In the genomic region with DNA sequence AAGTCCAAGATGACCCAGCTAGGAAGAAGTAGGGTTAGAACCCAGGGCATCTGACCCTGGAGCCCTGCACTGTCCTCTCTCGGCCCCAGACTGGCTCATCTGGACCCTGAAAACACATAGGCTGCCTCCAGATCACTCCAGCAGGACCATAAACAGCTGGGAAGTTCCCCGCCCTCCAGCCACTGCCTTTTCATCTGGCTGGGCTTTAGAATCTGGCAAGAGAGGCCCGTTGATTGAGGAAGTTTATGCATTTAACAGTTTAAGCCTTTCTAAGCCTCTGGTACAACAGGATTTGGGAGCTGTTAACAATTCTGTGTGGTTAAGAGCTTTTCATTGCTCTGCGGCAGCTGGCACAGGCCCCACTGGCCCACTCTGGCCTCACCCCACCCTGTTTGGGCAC, we compare ENCODE assay signal across 21 cellular contexts.
DNase-seq lines count a peak whose midpoint lies in the region; ATAC-seq and TF ChIP-seq lines count a peak whose summit lies in the region.
"Had no signal": no experiment of that assay in that cellular context is flagged by ENCODE, and none has a peak within 500 bp of the region (broad histone marks: within the 10 kb centered on the region; RNA-seq: fewer than 3 reads in every experiment).

No MANE protein-coding gene starts in this region.

- H3K4me3 ChIP-seq in left ventricle myocardium inferior = no peak overlapping the region
- H3K4me3 ChIP-seq in ovary = no peak overlapping the region
- H3K4me3 ChIP-seq in esophagus muscularis mucosa = no peak overlapping the region
- H3K4me3 ChIP-seq: breast epithelium, upper lobe of right lung had no signal

- no peak overlapping the region for H3K27ac Mint-ChIP-seq in natural killer cell
- H3K27ac Mint-ChIP-seq: activated CD4-positive, alpha-beta T cell treated with anti-CD3 and anti-CD28 coated beads, Interleukin-2, amount 10 ng/mL, durations not matched to agents 7 days and 5 days had no signal

- no peak for TF ChIP-seq POLR2A in ovary (IDR thresholded peaks at IDR 0.05)
- no peak for TF ChIP-seq POLR2A in esophagus muscularis mucosa (IDR thresholded peaks at IDR 0.05; ENCODE audit: low read depth)

- no peaks in the 10 kb centered on the region for H3K4me1 Mint-ChIP-seq in natural killer cell
- H3K4me1 Mint-ChIP-seq: activated CD4-positive, alpha-beta T cell treated with anti-CD3 and anti-CD28 coated beads, Interleukin-2, amount 10 ng/mL, durations not matched to agents 7 days and 5 days had no signal

- DNase-seq in AG20443 (ENCODE audit: low spot score) = peak; percentile 63
- peak; percentile 38 for DNase-seq in left ventricle myocardium inferior
- peak in 1 of 5 donors; percentile 54 for DNase-seq in ovary
- DNase-seq in natural killer cell = no peak
- no peak for DNase-seq in NCI-H146 treated with DMSO at 0.1 percent for 48 hours (lab: John Stamatoyannopoulos, UW; ENCODE audit: unreplicated experiment)
- no peak for DNase-seq in amniotic stem cell (lab: John Stamatoyannopoulos, UW)
- no peak for DNase-seq in esophagus muscularis mucosa (ENCODE audit: extremely low spot score)
- DNase-seq: activated CD4-positive, alpha-beta T cell treated with anti-CD3 and anti-CD28 coated beads, Interleukin-2, amount 10 ng/mL, durations not matched to agents 7 days and 5 days; activated naive CD4-positive, alpha-beta T cell treated with anti-CD3 and anti-CD28 coated beads, Interleukin-2, amount 50 U/mL, for 16 hours; Caco-2; effector CD4-positive, alpha-beta T cell; foreskin melanocyte; KG1; mesendoderm; NCI-H1092 treated with DMSO at 0.1 percent for 48 hours; NCI-H2227 treated with DMSO at 0.1 percent for 48 hours; nucleus accumbens; SHP77 treated with DMSO at 0.1 percent for 48 hours; upper lobe of right lung had no signal

- no peaks in the 10 kb centered on the region for H3K9me3 Mint-ChIP-seq in natural killer cell
- H3K9me3 Mint-ChIP-seq: activated CD4-positive, alpha-beta T cell treated with anti-CD3 and anti-CD28 coated beads, Interleukin-2, amount 10 ng/mL, durations not matched to agents 7 days and 5 days had no signal

- H3K36me3 Mint-ChIP-seq in natural killer cell = no peaks in the 10 kb centered on the region

- no peak for ATAC-seq in natural killer cell
- ATAC-seq: upper lobe of right lung had no signal

- H3K4me3 Mint-ChIP-seq in natural killer cell = no peak overlapping the region
- H3K4me3 Mint-ChIP-seq: activated CD4-positive, alpha-beta T cell treated with anti-CD3 and anti-CD28 coated beads, Interleukin-2, amount 10 ng/mL, durations not matched to agents 7 days and 5 days had no signal

- intact Hi-C loops in left ventricle myocardium inferior (cut with micrococcal nuclease) = no loop called here
- intact Hi-C loops in ovary (cut with DNase I) = no loop called here
- intact Hi-C loops in natural killer cell (cut with micrococcal nuclease) = no loop called here
- intact Hi-C loops in esophagus muscularis mucosa (cut with DNase I) = no loop called here

- H3K9me3 ChIP-seq in left ventricle myocardium inferior (replicated peaks) (no peaks in the 10 kb centered on the region), ovary (no peaks in the 10 kb centered on the region), esophagus muscularis mucosa (no peaks in the 10 kb centered on the region)
- H3K9me3 ChIP-seq: breast epithelium, Caco-2, upper lobe of right lung had no signal

- H3K27me3 ChIP-seq in left ventricle myocardium inferior (ENCODE audit: low read depth) (peaks cover 13% of the 10 kb centered on the region), ovary (no peaks in the 10 kb centered on the region), esophagus muscularis mucosa (no peaks in the 10 kb centered on the region)
- H3K27me3 ChIP-seq: breast epithelium, upper lobe of right lung had no signal

- H3K27me3 Mint-ChIP-seq in natural killer cell (ENCODE audit: low read depth in 2 of 2) = peaks cover 0 to 3% of the 10 kb centered on the region in 2 donors

- peak overlapping the region; percentile 18; the same call in 1 of the 2 replicates for H3K27ac ChIP-seq in VCaP
- peak overlapping the region; percentile 33 for H3K27ac ChIP-seq in left ventricle myocardium inferior (replicated peaks)
- H3K27ac ChIP-seq in ovary = peak overlapping the region; percentile 40 to 76
- H3K27ac ChIP-seq in esophagus muscularis mucosa (replicated peaks in 1 of 4) = no peak overlapping the region
- H3K27ac ChIP-seq: upper lobe of right lung had no signal

- H3K4me1 ChIP-seq in left ventricle myocardium inferior (peaks cover 5% of the 10 kb centered on the region), ovary (ENCODE audit: insufficient read depth) (peaks cover 37% of the 10 kb centered on the region), esophagus muscularis mucosa (peaks cover 0 to 11% (median 10%) of the 10 kb centered on the region in 4 donors)
- H3K4me1 ChIP-seq: breast epithelium had no signal

- TF ChIP-seq CTCF in VCaP (conservative IDR thresholded peaks at IDR 0.05) (no peak), left ventricle myocardium inferior (IDR thresholded peaks at IDR 0.05; ENCODE audit: borderline replicate concordance) (no peak), ovary (IDR thresholded peaks at IDR 0.05) (no peak), natural killer cell (IDR thresholded peaks at IDR 0.05) (no peak), esophagus muscularis mucosa (IDR thresholded peaks at IDR 0.05) (no peak)

- no peaks in the 10 kb centered on the region for H3K36me3 ChIP-seq in left ventricle myocardium inferior
- no peaks in the 10 kb centered on the region for H3K36me3 ChIP-seq in ovary
- H3K36me3 ChIP-seq in esophagus muscularis mucosa = no peaks in the 10 kb centered on the region
- H3K36me3 ChIP-seq: breast epithelium, upper lobe of right lung had no signal

- WGBS in ovary, 3 donors = 14 to 16% (median 16%) methylated on average over 4 of the region's 4 CpGs
- WGBS in esophagus muscularis mucosa = 40% methylated on average over 4 of the region's 4 CpGs

- TF ChIP-seq EP300 in ovary (IDR thresholded peaks at IDR 0.05) (no peak), esophagus muscularis mucosa (IDR thresholded peaks at IDR 0.05) (no peak)

Comparison
In these comparisons a context has a peak if more than half of its experiments do, and no peak if none do; other contexts are left out.
1. DNase-seq: peak in AG20443 (single experiment) and left ventricle myocardium inferior (single experiment); none in natural killer cell (single experiment), NCI-H146 treated with DMSO at 0.1 percent for 48 hours (single experiment), amniotic stem cell (single experiment) and esophagus muscularis mucosa (single experiment).
2. H3K27ac ChIP-seq: peak in VCaP (single experiment), left ventricle myocardium inferior (single experiment) and ovary (2 of 2); none in esophagus muscularis mucosa (0 of 4).